9 cellular contexts compared by ENCODE assay signal in genomic region chr17:74852237-74853047, GRCh38. TPM values are rescaled to one million over a fixed set of nuclear protein-coding genes. Genes with fewer than 3 reads are reported as not detected.
DNase-seq lines count a peak whose midpoint lies in the region; ATAC-seq and TF ChIP-seq lines count a peak whose summit lies in the region.
"Had no signal": no experiment of that assay in that cellular context is flagged by ENCODE, and none has a peak within 500 bp of the region (broad histone marks: within the 10 kb centered on the region; RNA-seq: fewer than 3 reads in every experiment).

No MANE protein-coding gene starts in this region.

- H3F3A ChIP-seq in GM23338 (replicated peaks; ENCODE audit: low read depth), result no peaks in the 10 kb centered on the region

- DNase-seq in GM23338 (ENCODE audit: low spot score) (peak; percentile 94), activated B cell treated with CpG ODN at 0.5 μM for 24 hours (no peak), hepatic stellate cell (ENCODE audit: low spot score) (no peak), cerebellum (ENCODE audit: low spot score) (no peak), ascending aorta (ENCODE audit: low spot score in 2 of 2) (no peak)
- peak; percentile 27 for DNase-seq in effector CD8-positive, alpha-beta T cell (lab: John Stamatoyannopoulos, UW)
- peak; percentile 37 to 39 for DNase-seq in stimulated activated CD4-positive, alpha-beta T cell treated with anti-CD3 and anti-CD28 coated beads, Interleukin-12 subunit alpha, Interleukin-12 subunit beta, amount 100 ng/mL, for 24 hours (ENCODE audit: low read depth in 2 of 2)
- DNase-seq: psoas muscle had no signal

- H3K4me1 ChIP-seq in GM23338 (ENCODE audit: insufficient read depth) (peaks cover 8% of the 10 kb centered on the region), ascending aorta (no peaks in the 10 kb centered on the region)
- H3K4me1 ChIP-seq: psoas muscle had no signal

- H3K4me1 Mint-ChIP-seq in GM23338 (no peaks in the 10 kb centered on the region; the same call in 1 of the 3 replicates), activated B cell treated with CpG ODN at 0.5 μM for 24 hours (peaks cover 7% of the 10 kb centered on the region)

- no peak overlapping the region for H3K27ac Mint-ChIP-seq in GM23338
- no peak overlapping the region for H3K27ac Mint-ChIP-seq in activated B cell treated with CpG ODN at 0.5 μM for 24 hours

- H3K27me3 Mint-ChIP-seq in GM23338 (ENCODE audit: insufficient read depth, low read depth, poor library complexity) (peaks cover 75% of the 10 kb centered on the region), activated B cell treated with CpG ODN at 0.5 μM for 24 hours (peaks cover 58% of the 10 kb centered on the region)

- H3K4me3 Mint-ChIP-seq in GM23338 (peak overlapping the region; percentile 84), activated B cell treated with CpG ODN at 0.5 μM for 24 hours (peak overlapping the region; percentile 46)

- peak; percentile 89 for ATAC-seq in GM23338
- ATAC-seq in activated B cell treated with CpG ODN at 0.5 μM for 24 hours (ENCODE audit: low read depth), result peak; percentile 82
- no peak for ATAC-seq in HG02840 (IDR thresholded peaks at IDR 0.05; ENCODE audit: low FRiP score, unreplicated experiment)

- no peaks in the 10 kb centered on the region for H3K9me3 ChIP-seq in ascending aorta
- H3K9me3 ChIP-seq: psoas muscle had no signal

- no peaks in the 10 kb centered on the region; the same call in 1 of the 2 replicates for H4K20me1 ChIP-seq in GM23338 (replicated peaks; ENCODE audit: insufficient read depth)

- peak overlapping the region; percentile 94 for H3K4me2 ChIP-seq in GM23338

- H3K79me2 ChIP-seq in GM23338 (replicated peaks; ENCODE audit: insufficient read depth), result no peaks in the 10 kb centered on the region

- intact Hi-C loops in activated B cell treated with CpG ODN at 0.5 μM for 24 hours (cut with micrococcal nuclease), result no loop called here
- intact Hi-C loops in ascending aorta (cut with DNase I), result no loop called here

- POLR2A ChIA-PET in activated B cell treated with CpG ODN at 0.5 μM for 24 hours (lab: Charles Lee), result interaction anchor here (0.6 kb wide), 2 partner anchors 12 to 154 kb away, joined by 3 to 7 read pairs; no protein-coding TSS in a partner anchor

- H3K4me3 ChIP-seq in GM23338, result peak overlapping the region; percentile 66
- peak overlapping the region in 1 of 2 donors; percentile 5 for H3K4me3 ChIP-seq in ascending aorta
- H3K4me3 ChIP-seq: psoas muscle had no signal

- H3K27me3 ChIP-seq in GM23338 (ENCODE audit: insufficient read depth) (peaks cover 96% of the 10 kb centered on the region), ascending aorta (peaks cover 13% of the 10 kb centered on the region)

- CTCF ChIA-PET in activated B cell treated with CpG ODN at 0.5 μM for 24 hours (lab: Charles Lee), result no interaction called here

- no peak overlapping the region for H3K27ac ChIP-seq in GM23338 (ENCODE audit: low read depth)
- no peak overlapping the region for H3K27ac ChIP-seq in ascending aorta
- H3K27ac ChIP-seq: psoas muscle had no signal

- H2AFZ ChIP-seq in GM23338, result peak overlapping the region; percentile 95

- H3K9me3 Mint-ChIP-seq in GM23338, result no peaks in the 10 kb centered on the region
- H3K9me3 Mint-ChIP-seq in activated B cell treated with CpG ODN at 0.5 μM for 24 hours, result no peaks in the 10 kb centered on the region

- H3K36me3 ChIP-seq in GM23338 (ENCODE audit: insufficient read depth) (no peaks in the 10 kb centered on the region), ascending aorta (no peaks in the 10 kb centered on the region)

- no peaks in the 10 kb centered on the region for H3K9me2 ChIP-seq in GM23338 (ENCODE audit: insufficient read depth)

- H3K36me3 Mint-ChIP-seq in GM23338 (ENCODE audit: low read depth) (no peaks in the 10 kb centered on the region; the same call in 2 of the 3 replicates), activated B cell treated with CpG ODN at 0.5 μM for 24 hours (ENCODE audit: low read depth) (no peaks in the 10 kb centered on the region)

- TF ChIP-seq CTCF in GM23338 (conservative IDR thresholded peaks at IDR 0.05; ENCODE audit: low read depth in 2 of 2), result no peak
- no peak for TF ChIP-seq CTCF in activated B cell treated with CpG ODN at 0.5 μM for 24 hours (IDR thresholded peaks at IDR 0.05)
- no peak for TF ChIP-seq CTCF in ascending aorta (IDR thresholded peaks at IDR 0.05)

TF ChIP-seq in GM23338, 12 proteins besides CTCF, POLR2A, EP300 and RAD21 (continues in another document):
- peak; percentile 39 for TF ChIP-seq EZH2 (IDR thresholded peaks at IDR 0.05; ENCODE audit: low read depth, unreplicated experiment)
- peak; percentile 83 for TF ChIP-seq CREB1 (CRISPR knock-in tag; IDR thresholded peaks at IDR 0.05; ENCODE audit: low read depth)
- TF ChIP-seq ETS1 (IDR thresholded peaks at IDR 0.05), result no peak
- no peak for TF ChIP-seq STAT1 (IDR thresholded peaks at IDR 0.05; ENCODE audit: unreplicated experiment)
- TF ChIP-seq ZNF114 (CRISPR knock-in tag; IDR thresholded peaks at IDR 0.05), result no peak

RNA-seq across cellular contexts. Expression of gene GRIN2C, which starts 7.2 kb away (rescaled TPM):
- total RNA-seq in GM23338 (2014; rRNA removed; shearing (Covaris generic)), result 0.10 TPM in 1 of 2 replicates, not detected in the other
- 0.07 and 0.19 TPM in 2 replicates for polyA plus RNA-seq in GM23338 (2016; fragmentation: Nextera tagmentation; extraction: Ambion mirVana)
- total RNA-seq in activated B cell treated with CpG ODN at 0.5 μM for 24 hours (not detected in 2 replicates), cerebellum (8.1 TPM), ascending aorta (not detected)

RNA-seq across cellular contexts. Expression of gene FDXR, which starts 20.4 kb away (rescaled TPM):
- 33.1 and 34.5 TPM in 2 replicates for total RNA-seq in GM23338 (2014; rRNA removed; shearing (Covaris generic))
- polyA plus RNA-seq in GM23338 (2016; fragmentation: Nextera tagmentation; extraction: Ambion mirVana), result 19.9 and 21.7 TPM in 2 replicates
- 4.6 and 5.5 TPM in 2 replicates for total RNA-seq in activated B cell treated with CpG ODN at 0.5 μM for 24 hours
- 2.3 TPM for total RNA-seq in cerebellum
- total RNA-seq in ascending aorta, result 93.1 TPM

RNA-seq across cellular contexts. Expression of gene FADS6, which starts 41.0 kb away (rescaled TPM):
- total RNA-seq in GM23338 (2014; rRNA removed; shearing (Covaris generic)), result 0.73 and 1.6 TPM in 2 replicates
- 0.35 and 0.42 TPM in 2 replicates for polyA plus RNA-seq in GM23338 (2016; fragmentation: Nextera tagmentation; extraction: Ambion mirVana)
- total RNA-seq in activated B cell treated with CpG ODN at 0.5 μM for 24 hours (not detected in 2 replicates), cerebellum (2.7 TPM), ascending aorta (not detected)
- total RNA-seq: psoas muscle had no signal

Comparison
In these comparisons a context has a peak if more than half of its experiments do, and no peak if none do; other contexts are left out.
1. DNase-seq: peak in GM23338 (single experiment), effector CD8-positive, alpha-beta T cell (single experiment) and stimulated activated CD4-positive, alpha-beta T cell treated with anti-CD3 and anti-CD28 coated beads, Interleukin-12 subunit alpha, Interleukin-12 subunit beta, amount 100 ng/mL, for 24 hours (2 of 2); none in activated B cell treated with CpG ODN at 0.5 μM for 24 hours (single experiment), hepatic stellate cell (single experiment), cerebellum (single experiment) and ascending aorta (0 of 2).